Comparison of ENCODE assay signal across 1 cellular context in the genomic region with DNA sequence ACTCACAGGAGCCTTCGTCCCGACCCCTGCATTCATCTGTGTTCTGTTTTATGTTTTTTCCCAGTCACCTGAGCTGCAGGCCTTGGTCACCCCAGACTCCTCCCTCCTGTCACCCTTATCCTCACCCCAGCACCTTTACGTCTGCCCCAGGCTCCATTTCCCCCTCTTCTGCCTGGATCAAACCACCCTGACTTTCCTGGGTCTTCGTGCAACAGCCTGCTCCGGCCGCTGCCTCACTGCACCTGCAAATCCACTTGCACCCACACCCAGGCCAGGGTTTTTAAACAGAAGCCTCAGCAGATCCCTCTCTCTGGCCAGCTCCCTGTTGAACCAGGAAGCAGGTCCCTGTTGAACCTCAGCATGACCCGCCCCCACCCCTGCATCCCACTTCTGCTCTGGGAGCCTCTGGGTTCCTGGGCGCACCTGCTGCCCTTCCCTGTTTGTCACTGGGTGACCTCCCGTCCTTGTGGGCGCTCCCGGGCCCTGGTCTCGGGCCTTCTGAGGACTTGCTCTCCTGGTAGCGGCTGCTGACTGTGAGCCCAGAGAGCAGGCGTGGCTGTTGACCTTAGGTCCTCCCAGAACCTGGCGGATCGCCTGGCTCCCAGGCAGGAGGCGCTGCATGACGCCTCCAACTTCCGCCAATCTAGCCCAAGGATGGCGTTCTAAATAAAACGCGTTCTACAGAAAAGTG.
A peak's percentile ranks its signal among the peaks of the same experiment; 100 is the strongest.
TF ChIP-seq lines count a peak whose summit lies in the region.

No MANE protein-coding gene starts in this region.

TF ChIP-seq in K562, 482 proteins besides CTCF, POLR2A, EP300 and RAD21 (continued from another document and continues in another):
- TF ChIP-seq DEAF1 (CRISPR knock-in tag; IDR thresholded peaks at IDR 0.05), result no peak
- TF ChIP-seq NFYB (IDR thresholded peaks at IDR 0.05; ENCODE audit: extremely low read depth, insufficient read length), result no peak
- TF ChIP-seq SP2 (IDR thresholded peaks at IDR 0.05; ENCODE audit: extremely low read depth, low read depth, low read length, poor library complexity, severe bottlenecking), result no peak
- TF ChIP-seq, protein P1, sequence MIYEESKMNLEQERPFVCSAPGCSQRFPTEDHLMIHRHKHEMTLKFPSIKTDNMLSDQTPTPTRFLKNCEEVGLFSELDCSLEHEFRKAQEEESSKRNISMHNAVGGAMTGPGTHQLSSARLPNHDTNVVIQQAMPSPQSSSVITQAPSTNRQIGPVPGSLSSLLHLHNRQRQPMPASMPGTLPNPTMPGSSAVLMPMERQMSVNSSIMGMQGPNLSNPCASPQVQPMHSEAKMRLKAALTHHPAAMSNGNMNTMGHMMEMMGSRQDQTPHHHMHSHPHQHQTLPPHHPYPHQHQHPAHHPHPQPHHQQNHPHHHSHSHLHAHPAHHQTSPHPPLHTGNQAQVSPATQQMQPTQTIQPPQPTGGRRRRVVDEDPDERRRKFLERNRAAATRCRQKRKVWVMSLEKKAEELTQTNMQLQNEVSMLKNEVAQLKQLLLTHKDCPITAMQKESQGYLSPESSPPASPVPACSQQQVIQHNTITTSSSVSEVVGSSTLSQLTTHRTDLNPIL (CRISPR knock-in tag; IDR thresholded peaks at IDR 0.05), result no peak
- no peak for TF ChIP-seq RBBP5 (IDR thresholded peaks at IDR 0.05; ENCODE audit: borderline replicate concordance, insufficient read depth, low read length, poor library complexity, severe bottlenecking)
- no peak for TF ChIP-seq BRD9 (IDR thresholded peaks at IDR 0.05; ENCODE audit: low read depth, partially characterized antibody)
- no peak for TF ChIP-seq HLTF (IDR thresholded peaks at IDR 0.05)
- no peak for TF ChIP-seq ZNF407 (IDR thresholded peaks at IDR 0.05; ENCODE audit: low read depth)
- TF ChIP-seq BCL6 (CRISPR knock-in tag; IDR thresholded peaks at IDR 0.05), result no peak
- TF ChIP-seq ZNF274 (IDR thresholded peaks at IDR 0.05; ENCODE audit: borderline replicate concordance, low read depth, low read length), result no peak
- no peak for TF ChIP-seq BACH1 (tag; IDR thresholded peaks at IDR 0.05)
- no peak for TF ChIP-seq CBFA2T3 (IDR thresholded peaks at IDR 0.05)
- TF ChIP-seq ZNF347 (CRISPR knock-in tag; IDR thresholded peaks at IDR 0.05; ENCODE audit: low read depth), result no peak
- TF ChIP-seq GABPA (tag; conservative IDR thresholded peaks at IDR 0.05; ENCODE audit: low read depth), result peak; percentile 48; the same call in 1 of the 2 replicates
- TF ChIP-seq, protein P2, sequence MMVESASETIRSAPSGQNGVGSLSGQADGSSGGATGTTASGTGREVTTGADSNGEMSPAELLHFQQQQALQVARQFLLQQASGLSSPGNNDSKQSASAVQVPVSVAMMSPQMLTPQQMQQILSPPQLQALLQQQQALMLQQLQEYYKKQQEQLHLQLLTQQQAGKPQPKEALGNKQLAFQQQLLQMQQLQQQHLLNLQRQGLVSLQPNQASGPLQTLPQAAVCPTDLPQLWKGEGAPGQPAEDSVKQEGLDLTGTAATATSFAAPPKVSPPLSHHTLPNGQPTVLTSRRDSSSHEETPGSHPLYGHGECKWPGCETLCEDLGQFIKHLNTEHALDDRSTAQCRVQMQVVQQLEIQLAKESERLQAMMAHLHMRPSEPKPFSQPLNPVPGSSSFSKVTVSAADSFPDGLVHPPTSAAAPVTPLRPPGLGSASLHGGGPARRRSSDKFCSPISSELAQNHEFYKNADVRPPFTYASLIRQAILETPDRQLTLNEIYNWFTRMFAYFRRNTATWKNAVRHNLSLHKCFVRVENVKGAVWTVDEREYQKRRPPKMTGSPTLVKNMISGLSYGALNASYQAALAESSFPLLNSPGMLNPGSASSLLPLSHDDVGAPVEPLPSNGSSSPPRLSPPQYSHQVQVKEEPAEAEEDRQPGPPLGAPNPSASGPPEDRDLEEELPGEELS (CRISPR knock-in tag; IDR thresholded peaks at IDR 0.05; ENCODE audit: borderline replicate concordance), result no peak
- no peak for TF ChIP-seq RFX1 (IDR thresholded peaks at IDR 0.05)
- no peak for TF ChIP-seq ZC3H8 (IDR thresholded peaks at IDR 0.05)
- no peak for TF ChIP-seq ZNF23 (CRISPR knock-in tag; IDR thresholded peaks at IDR 0.05)
- TF ChIP-seq TRIM24 (IDR thresholded peaks at IDR 0.05), result no peak
- peak; percentile 53; the same call in 1 of the 2 replicates for TF ChIP-seq L3MBTL2 (IDR thresholded peaks at IDR 0.05)
- TF ChIP-seq TCF15 (CRISPR knock-in tag; IDR thresholded peaks at IDR 0.05), result no peak
- no peak for TF ChIP-seq PRPF4 (IDR thresholded peaks at IDR 0.05; ENCODE audit: insufficient read depth, low read depth, low read length, poor library complexity, severe bottlenecking)
- TF ChIP-seq THRA (IDR thresholded peaks at IDR 0.05), result peak; percentile 59; the same call in 1 of the 2 replicates
- no peak for TF ChIP-seq DIDO1 (tag; IDR thresholded peaks at IDR 0.05; ENCODE audit: low read depth)
- no peak for TF ChIP-seq JUND (IDR thresholded peaks at IDR 0.05; ENCODE audit: borderline replicate concordance, low read depth, low read length)
- TF ChIP-seq JUND (tag; IDR thresholded peaks at IDR 0.05; ENCODE audit: borderline replicate concordance, low read depth, low read length), result no peak; the same call in 2 of the 3 replicates
- no peak for TF ChIP-seq HNRNPLL (IDR thresholded peaks at IDR 0.05; ENCODE audit: low read depth, low read length, poor library complexity, severe bottlenecking)
- no peak for TF ChIP-seq NR2C1 (IDR thresholded peaks at IDR 0.05)
- no peak for TF ChIP-seq NR2C1 (tag; IDR thresholded peaks at IDR 0.05)
- TF ChIP-seq, protein P3, sequence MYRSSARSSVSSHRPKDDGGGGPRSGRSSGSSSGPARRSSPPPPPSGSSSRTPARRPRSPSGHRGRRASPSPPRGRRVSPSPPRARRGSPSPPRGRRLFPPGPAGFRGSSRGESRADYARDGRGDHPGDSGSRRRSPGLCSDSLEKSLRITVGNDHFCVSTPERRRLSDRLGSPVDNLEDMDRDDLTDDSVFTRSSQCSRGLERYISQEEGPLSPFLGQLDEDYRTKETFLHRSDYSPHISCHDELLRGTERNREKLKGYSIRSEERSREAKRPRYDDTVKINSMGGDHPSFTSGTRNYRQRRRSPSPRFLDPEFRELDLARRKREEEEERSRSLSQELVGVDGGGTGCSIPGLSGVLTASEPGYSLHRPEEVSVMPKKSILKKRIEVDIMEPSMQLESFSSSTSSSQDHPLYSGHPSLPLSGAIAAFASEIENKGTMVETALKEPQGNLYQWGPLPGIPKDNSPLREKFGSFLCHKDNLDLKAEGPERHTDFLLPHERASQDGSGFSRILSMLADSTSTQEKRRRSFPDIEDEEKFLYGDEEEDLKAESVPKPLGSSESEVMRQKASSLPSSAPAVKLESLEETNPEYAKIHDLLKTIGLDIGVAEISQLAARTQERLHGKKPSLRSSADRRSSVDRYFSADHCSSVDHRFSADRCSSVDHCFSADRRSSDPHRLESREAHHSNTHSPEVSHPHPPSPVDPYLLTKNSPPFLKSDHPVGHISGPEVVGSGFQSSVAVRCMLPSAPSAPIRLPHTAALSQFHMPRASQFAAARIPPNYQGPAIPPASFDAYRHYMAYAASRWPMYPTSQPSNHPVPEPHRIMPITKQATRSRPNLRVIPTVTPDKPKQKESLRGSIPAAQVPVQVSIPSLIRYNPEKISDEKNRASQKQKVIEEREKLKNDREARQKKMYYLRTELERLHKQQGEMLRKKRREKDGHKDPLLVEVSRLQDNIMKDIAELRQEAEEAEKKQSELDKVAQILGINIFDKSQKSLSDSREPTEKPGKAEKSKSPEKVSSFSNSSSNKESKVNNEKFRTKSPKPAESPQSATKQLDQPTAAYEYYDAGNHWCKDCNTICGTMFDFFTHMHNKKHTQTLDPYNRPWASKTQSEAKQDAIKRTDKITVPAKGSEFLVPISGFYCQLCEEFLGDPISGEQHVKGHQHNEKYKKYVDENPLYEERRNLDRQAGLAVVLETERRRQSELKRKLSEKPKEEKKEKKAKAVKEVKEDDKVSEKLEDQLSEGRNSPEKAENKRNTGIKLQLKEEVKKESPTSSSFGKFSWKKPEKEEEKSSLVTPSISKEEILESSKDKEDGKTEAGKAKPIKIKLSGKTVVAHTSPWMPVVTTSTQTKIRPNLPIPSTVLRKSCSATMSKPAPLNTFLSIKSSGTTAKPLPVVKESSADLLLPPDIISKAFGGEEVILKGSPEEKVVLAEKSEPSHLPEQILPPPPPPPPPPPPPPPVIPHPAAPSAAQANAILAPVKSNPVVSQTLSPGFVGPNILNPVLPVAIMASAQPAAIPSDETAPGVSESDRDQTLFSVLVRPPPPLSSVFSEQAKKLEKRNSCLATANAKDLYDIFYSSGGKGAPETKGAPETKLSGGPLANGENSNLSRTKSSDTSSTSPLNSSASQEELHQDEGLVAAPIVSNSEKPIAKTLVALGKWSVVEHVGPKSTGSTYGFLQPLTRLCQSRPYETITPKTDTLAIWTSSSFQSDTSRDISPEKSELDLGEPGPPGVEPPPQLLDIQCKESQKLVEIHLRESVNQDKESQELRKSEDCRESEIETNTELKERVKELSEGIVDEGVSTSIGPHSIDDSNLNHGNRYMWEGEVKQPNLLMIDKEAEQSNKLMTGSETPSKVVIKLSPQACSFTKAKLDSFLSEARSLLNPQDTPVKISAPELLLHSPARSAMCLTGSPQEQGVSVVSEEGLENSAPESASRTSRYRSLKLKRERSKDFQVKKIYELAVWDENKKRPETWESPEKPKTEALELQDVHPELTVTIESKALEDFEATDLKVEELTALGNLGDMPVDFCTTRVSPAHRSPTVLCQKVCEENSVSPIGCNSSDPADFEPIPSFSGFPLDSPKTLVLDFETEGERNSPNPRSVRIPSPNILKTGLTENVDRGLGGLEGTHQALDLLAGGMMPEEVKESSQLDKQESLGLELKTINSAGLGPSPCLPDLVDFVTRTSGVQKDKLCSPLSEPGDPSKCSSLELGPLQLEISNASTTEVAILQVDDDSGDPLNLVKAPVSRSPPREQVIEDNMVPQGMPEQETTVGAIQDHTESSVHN (IDR thresholded peaks at IDR 0.05; ENCODE audit: borderline replicate concordance in 1 of 2, low read depth in 1 of 2), result no peak
- no peak for TF ChIP-seq ZBED1 (IDR thresholded peaks at IDR 0.05)
